In the genomic region with DNA sequence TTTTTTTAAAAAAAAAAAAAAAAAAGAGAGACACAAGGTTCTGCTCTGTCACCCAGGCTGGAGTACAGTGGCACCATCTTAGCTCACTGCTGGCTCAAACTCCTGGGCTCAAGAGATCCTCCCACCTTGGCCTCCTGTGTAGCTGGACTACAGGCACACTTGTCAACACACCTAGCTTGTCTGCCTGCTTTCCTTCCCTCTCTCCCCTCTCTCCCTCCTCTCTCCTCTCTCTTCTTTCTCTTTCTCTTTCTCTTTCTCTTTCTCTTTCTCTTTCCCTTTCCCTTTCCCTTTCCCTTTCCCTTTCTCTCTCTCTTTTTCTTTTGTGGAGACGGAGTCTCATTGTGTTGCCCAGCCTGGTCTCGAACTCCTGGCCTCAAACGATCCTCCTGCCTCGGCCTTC, we compare ENCODE assay signal across 1 cellular context.
TF ChIP-seq lines count a peak whose summit lies in the region.

No MANE protein-coding gene starts in this region.

TF ChIP-seq in K562, 482 proteins besides CTCF, POLR2A, EP300 and RAD21:
- TF ChIP-seq, protein P1, sequence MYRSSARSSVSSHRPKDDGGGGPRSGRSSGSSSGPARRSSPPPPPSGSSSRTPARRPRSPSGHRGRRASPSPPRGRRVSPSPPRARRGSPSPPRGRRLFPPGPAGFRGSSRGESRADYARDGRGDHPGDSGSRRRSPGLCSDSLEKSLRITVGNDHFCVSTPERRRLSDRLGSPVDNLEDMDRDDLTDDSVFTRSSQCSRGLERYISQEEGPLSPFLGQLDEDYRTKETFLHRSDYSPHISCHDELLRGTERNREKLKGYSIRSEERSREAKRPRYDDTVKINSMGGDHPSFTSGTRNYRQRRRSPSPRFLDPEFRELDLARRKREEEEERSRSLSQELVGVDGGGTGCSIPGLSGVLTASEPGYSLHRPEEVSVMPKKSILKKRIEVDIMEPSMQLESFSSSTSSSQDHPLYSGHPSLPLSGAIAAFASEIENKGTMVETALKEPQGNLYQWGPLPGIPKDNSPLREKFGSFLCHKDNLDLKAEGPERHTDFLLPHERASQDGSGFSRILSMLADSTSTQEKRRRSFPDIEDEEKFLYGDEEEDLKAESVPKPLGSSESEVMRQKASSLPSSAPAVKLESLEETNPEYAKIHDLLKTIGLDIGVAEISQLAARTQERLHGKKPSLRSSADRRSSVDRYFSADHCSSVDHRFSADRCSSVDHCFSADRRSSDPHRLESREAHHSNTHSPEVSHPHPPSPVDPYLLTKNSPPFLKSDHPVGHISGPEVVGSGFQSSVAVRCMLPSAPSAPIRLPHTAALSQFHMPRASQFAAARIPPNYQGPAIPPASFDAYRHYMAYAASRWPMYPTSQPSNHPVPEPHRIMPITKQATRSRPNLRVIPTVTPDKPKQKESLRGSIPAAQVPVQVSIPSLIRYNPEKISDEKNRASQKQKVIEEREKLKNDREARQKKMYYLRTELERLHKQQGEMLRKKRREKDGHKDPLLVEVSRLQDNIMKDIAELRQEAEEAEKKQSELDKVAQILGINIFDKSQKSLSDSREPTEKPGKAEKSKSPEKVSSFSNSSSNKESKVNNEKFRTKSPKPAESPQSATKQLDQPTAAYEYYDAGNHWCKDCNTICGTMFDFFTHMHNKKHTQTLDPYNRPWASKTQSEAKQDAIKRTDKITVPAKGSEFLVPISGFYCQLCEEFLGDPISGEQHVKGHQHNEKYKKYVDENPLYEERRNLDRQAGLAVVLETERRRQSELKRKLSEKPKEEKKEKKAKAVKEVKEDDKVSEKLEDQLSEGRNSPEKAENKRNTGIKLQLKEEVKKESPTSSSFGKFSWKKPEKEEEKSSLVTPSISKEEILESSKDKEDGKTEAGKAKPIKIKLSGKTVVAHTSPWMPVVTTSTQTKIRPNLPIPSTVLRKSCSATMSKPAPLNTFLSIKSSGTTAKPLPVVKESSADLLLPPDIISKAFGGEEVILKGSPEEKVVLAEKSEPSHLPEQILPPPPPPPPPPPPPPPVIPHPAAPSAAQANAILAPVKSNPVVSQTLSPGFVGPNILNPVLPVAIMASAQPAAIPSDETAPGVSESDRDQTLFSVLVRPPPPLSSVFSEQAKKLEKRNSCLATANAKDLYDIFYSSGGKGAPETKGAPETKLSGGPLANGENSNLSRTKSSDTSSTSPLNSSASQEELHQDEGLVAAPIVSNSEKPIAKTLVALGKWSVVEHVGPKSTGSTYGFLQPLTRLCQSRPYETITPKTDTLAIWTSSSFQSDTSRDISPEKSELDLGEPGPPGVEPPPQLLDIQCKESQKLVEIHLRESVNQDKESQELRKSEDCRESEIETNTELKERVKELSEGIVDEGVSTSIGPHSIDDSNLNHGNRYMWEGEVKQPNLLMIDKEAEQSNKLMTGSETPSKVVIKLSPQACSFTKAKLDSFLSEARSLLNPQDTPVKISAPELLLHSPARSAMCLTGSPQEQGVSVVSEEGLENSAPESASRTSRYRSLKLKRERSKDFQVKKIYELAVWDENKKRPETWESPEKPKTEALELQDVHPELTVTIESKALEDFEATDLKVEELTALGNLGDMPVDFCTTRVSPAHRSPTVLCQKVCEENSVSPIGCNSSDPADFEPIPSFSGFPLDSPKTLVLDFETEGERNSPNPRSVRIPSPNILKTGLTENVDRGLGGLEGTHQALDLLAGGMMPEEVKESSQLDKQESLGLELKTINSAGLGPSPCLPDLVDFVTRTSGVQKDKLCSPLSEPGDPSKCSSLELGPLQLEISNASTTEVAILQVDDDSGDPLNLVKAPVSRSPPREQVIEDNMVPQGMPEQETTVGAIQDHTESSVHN (IDR thresholded peaks at IDR 0.05; ENCODE audit: borderline replicate concordance in 1 of 2, low read depth in 1 of 2), result 0 out of 4 replicates have a peak, but pooled peaks of 1 of the 2 experiments have one; percentile 51
- no peak for TF ChIP-seq ZNF561 (CRISPR knock-in tag; conservative IDR thresholded peaks at IDR 0.05)
- no peak for TF ChIP-seq DPF2 (IDR thresholded peaks at IDR 0.05)
